Comparison of ENCODE assay signal across 11 cellular contexts in the genomic region with DNA sequence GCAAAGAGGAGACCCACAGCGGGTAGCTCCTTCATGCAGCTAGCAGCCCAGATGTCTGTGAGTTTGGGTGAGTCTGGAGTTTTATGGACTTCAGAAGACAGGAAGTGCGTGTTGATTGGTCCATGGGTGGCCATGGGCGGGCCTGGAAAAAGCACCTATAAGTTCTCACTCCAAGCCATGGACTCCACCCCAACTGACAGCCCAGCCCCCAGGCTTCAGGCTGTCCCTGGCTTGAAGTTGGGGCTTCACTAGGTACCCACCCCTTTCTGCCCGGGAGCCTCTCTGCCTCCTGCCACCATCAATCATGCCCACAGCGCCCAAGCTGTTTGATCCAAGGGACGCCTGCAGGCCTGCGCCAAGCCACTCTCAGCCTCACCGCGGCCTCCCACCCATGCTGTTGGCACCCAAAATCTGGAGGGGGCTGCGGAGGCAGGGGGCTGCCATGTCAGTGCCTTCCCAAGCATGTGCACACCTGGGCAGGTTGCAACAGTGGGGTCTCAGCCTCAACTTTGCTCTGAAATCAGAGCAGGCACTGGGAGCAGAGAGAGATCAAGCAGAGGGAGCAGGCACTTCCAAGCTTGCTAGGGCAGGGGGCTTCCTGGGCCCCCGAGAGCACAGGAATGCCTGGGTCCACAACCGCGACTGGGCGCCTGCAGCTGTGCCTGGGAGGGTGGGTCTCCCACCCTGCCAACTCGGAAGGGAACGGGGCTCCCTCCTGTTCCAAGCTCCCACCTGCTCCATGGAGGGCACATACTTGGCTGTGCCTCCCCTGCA.
DNase-seq lines count a peak whose midpoint lies in the region; ATAC-seq, FAIRE-seq and TF ChIP-seq lines count a peak whose summit lies in the region.
"Had no signal": no experiment of that assay in that cellular context is flagged by ENCODE, and none has a peak within 500 bp of the region (broad histone marks: within the 10 kb centered on the region; RNA-seq: fewer than 3 reads in every experiment).

No MANE protein-coding gene starts in this region.

- H3K4me1 Mint-ChIP-seq in effector memory CD8-positive, alpha-beta T cell (ENCODE audit: low read depth in 2 of 2), result no peaks in the 10 kb centered on the region

- H3K23me2 ChIP-seq in H1 (ENCODE audit: low read depth, low read length), result no peaks in the 10 kb centered on the region

- H3K9me3 ChIP-seq in H1 (ENCODE audit: insufficient read depth in 2 of 2, low read depth in 1 of 2, low read length in 1 of 2), result peaks cover 0 to 2% of the 10 kb centered on the region in 2 experiments; a peak in 1 of 4 replicates
- H3K9me3 ChIP-seq: neutrophil had no signal

- no peak for TF ChIP-seq POLR2A in H1 (IDR thresholded peaks at IDR 0.05; ENCODE audit: control extremely low read depth in 1 of 2, low read depth in 2 of 2, low read length in 2 of 2)

- H3K27ac Mint-ChIP-seq in effector memory CD8-positive, alpha-beta T cell, result no peak overlapping the region
- H3K27ac Mint-ChIP-seq: activated naive CD4-positive, alpha-beta T cell treated with anti-CD3 and anti-CD28 coated beads for 36 hours had no signal

- peaks cover 8 to 13% of the 10 kb centered on the region in 2 donors for H3K9me3 Mint-ChIP-seq in effector memory CD8-positive, alpha-beta T cell

- H3K56ac ChIP-seq in H1 (replicated peaks; ENCODE audit: insufficient read length, low read depth, low read length), result no peak overlapping the region

- CTCF ChIA-PET in H1 (lab: Charles Lee; ENCODE audit: partially characterized antibody), result interaction anchor here (1.8 kb wide), 1 partner anchor 157 kb away, joined by 8 read pairs; no protein-coding TSS in a partner anchor

- H3K14ac ChIP-seq in H1 (ENCODE audit: insufficient read length), result no peak overlapping the region

- ATAC-seq in Right ventricle myocardium inferior (peak; percentile 90), GM18907 (IDR thresholded peaks at IDR 0.05; ENCODE audit: unreplicated experiment) (no peak), GM21737 (IDR thresholded peaks at IDR 0.05; ENCODE audit: unreplicated experiment) (no peak)
- ATAC-seq in effector memory CD8-positive, alpha-beta T cell (replicated peaks), result no peak

- H3K4me1 ChIP-seq in H1 (replicated peaks in 1 of 4; ENCODE audit: control insufficient read depth in 3 of 4, insufficient read depth in 4 of 4, low read length in 3 of 4), result no peaks in the 10 kb centered on the region

- no peak overlapping the region for H2AK5ac ChIP-seq in H1 (ENCODE audit: low read depth, low read length)

- TF ChIP-seq CTCF in H1 (IDR thresholded peaks at IDR 0.05; ENCODE audit: control extremely low read depth in 1 of 3, insufficient read depth in 1 of 3, low read depth in 1 of 3, low read length in 3 of 3), result no peak

- H2BK20ac ChIP-seq in H1 (ENCODE audit: low read length), result no peak overlapping the region

- intact Hi-C loops in Right ventricle myocardium inferior (cut with DNase I), result loop anchor here (10.0 kb wide), 1 partner anchor 83 kb away; no protein-coding TSS in a partner anchor
- intact Hi-C loops in cardiac septum (cut with DNase I), result no loop called here

- no peaks in the 10 kb centered on the region for H3K36me3 Mint-ChIP-seq in effector memory CD8-positive, alpha-beta T cell (ENCODE audit: insufficient read depth)

- FAIRE-seq in H1 (lab: Jason Lieb, UNC), result no peak

- H2BK120ac ChIP-seq in H1 (replicated peaks; ENCODE audit: low read depth, low read length), result no peak overlapping the region

- no peaks in the 10 kb centered on the region for H3K79me1 ChIP-seq in H1 (ENCODE audit: low read depth, low read length)

- POLR2A ChIA-PET in H1 (lab: Charles Lee; ENCODE audit: partially characterized antibody), result no interaction called here

- no peak overlapping the region for H4K8ac ChIP-seq in H1 (ENCODE audit: extremely low read depth, insufficient read depth, low read length)

- no peak overlapping the region for H4K91ac ChIP-seq in H1 (replicated peaks; ENCODE audit: insufficient read length, low read length)

- H2BK15ac ChIP-seq in H1 (ENCODE audit: low read length), result 0 out of 2 replicates have a peak overlapping the region, but pooled peaks have one; percentile 61

- TF ChIP-seq EP300 in H1 (IDR thresholded peaks at IDR 0.05; ENCODE audit: borderline replicate concordance in 1 of 2, low read depth in 2 of 2, low read length in 2 of 2), result no peak

- H3K27me3 ChIP-seq in H1 (replicated peaks in 1 of 4; ENCODE audit: control insufficient read depth in 3 of 4, extremely low read depth in 1 of 4, insufficient read depth in 3 of 4, low read length in 3 of 4), result no peaks in the 10 kb centered on the region
- H3K27me3 ChIP-seq: neutrophil had no signal

- no peak overlapping the region for H3K18ac ChIP-seq in H1 (ENCODE audit: extremely low read depth, low read length)

- WGBS in H1 (ENCODE audit: extremely low coverage in 1 of 2, insufficient coverage in 1 of 2, insufficient read length in 1 of 2, insufficient replicate concordance in 2 of 2, low coverage in 1 of 2, low lambda C conversion rate in 2 of 2, missing lambda C conversion rate in 1 of 2), 2 experiments, result 95% methylated on average over 14 of the region's 16 CpGs; no CpG with 5 or more reads in 1 of the 2 experiments

- H3K23ac ChIP-seq in H1 (ENCODE audit: insufficient read length), result no peak overlapping the region

- H3K9ac ChIP-seq in H1 (replicated peaks in 1 of 4; ENCODE audit: extremely low read depth in 1 of 4, low read depth in 3 of 4, low read length in 3 of 4), result no peak overlapping the region

- H2BK5ac ChIP-seq in H1 (ENCODE audit: low read depth, low read length), result no peak overlapping the region

- no peak overlapping the region for H3K4ac ChIP-seq in H1 (replicated peaks; ENCODE audit: insufficient read length, low read depth, low read length)

- H2BK12ac ChIP-seq in H1 (ENCODE audit: low read depth, low read length), result no peak overlapping the region

- no peak overlapping the region; a peak in 1 of 8 replicates for H3K4me3 ChIP-seq in H1 (ENCODE audit: extremely low read depth in 1 of 4, insufficient read depth in 2 of 4, low read depth in 3 of 4, low read length in 4 of 4)

- peak overlapping the region in 1 of 2 experiments; percentile 23; a peak in 1 of 4 replicates for H3K4me2 ChIP-seq in H1 (ENCODE audit: insufficient read depth in 1 of 2, low read depth in 2 of 2, low read length in 2 of 2)

- H3K36me3 ChIP-seq in H1 (ENCODE audit: control insufficient read depth in 2 of 4, insufficient read depth in 4 of 4, low read length in 3 of 4), result no peaks in the 10 kb centered on the region
- H3K36me3 ChIP-seq: neutrophil had no signal

- H4K20me1 ChIP-seq in H1 (replicated peaks in 1 of 2; ENCODE audit: control insufficient read depth in 1 of 2, insufficient read depth in 2 of 2, low read length in 2 of 2), result no peaks in the 10 kb centered on the region

- H3K4me3 Mint-ChIP-seq in effector memory CD8-positive, alpha-beta T cell, result no peak overlapping the region
- H3K4me3 Mint-ChIP-seq: activated naive CD4-positive, alpha-beta T cell treated with anti-CD3 and anti-CD28 coated beads for 36 hours had no signal

- no peaks in the 10 kb centered on the region for H3K27me3 Mint-ChIP-seq in effector memory CD8-positive, alpha-beta T cell

- no peaks in the 10 kb centered on the region for H3K79me2 ChIP-seq in H1 (ENCODE audit: control insufficient read depth in 1 of 2, insufficient read depth in 2 of 2, low read length in 2 of 2)

- 0 out of 2 replicates have a peak overlapping the region, but pooled peaks have one; percentile 53 for H2AFZ ChIP-seq in H1 (ENCODE audit: low read length)

- DNase-seq in Right ventricle myocardium inferior (ENCODE audit: missing footprints) (no peak), cardiac septum (ENCODE audit: low spot score) (no peak), H1 (ENCODE audit: low read depth in 1 of 2, low spot score in 2 of 2) (no peak), kidney tubule cell (ENCODE audit: low spot score) (peak; percentile 72), NCI-H1105 treated with DMSO at 0.1 percent for 48 hours (lab: John Stamatoyannopoulos, UW) (no peak)
- no peak for DNase-seq in effector memory CD8-positive, alpha-beta T cell
- DNase-seq: activated naive CD4-positive, alpha-beta T cell treated with anti-CD3 and anti-CD28 coated beads for 36 hours had no signal

- H3K27ac ChIP-seq in H1 (ENCODE audit: low read depth, low read length), result no peak overlapping the region
- H3K27ac ChIP-seq: neutrophil, VCaP had no signal

- H4K5ac ChIP-seq in H1 (ENCODE audit: insufficient read length, low read depth, low read length), result no peak overlapping the region

- no peak for TF ChIP-seq RAD21 in H1 (IDR thresholded peaks at IDR 0.05 in 1 of 2, conservative IDR thresholded peaks at IDR 0.05 in 1 of 2; ENCODE audit: low read depth in 2 of 2, low read length in 2 of 2)

TF ChIP-seq in H1, 55 proteins besides CTCF, POLR2A, EP300 and RAD21 (continues in another document):
- no peak for TF ChIP-seq USF2 (IDR thresholded peaks at IDR 0.05; ENCODE audit: low read length)
- no peak for TF ChIP-seq MAX (IDR thresholded peaks at IDR 0.05)
- TF ChIP-seq SIRT6 (IDR thresholded peaks at IDR 0.05; ENCODE audit: low read length), result no peak
- no peak for TF ChIP-seq JUND (IDR thresholded peaks at IDR 0.05; ENCODE audit: low read length)
- TF ChIP-seq CEBPB (IDR thresholded peaks at IDR 0.05; ENCODE audit: low read depth, low read length), result no peak
- TF ChIP-seq, protein P1, sequence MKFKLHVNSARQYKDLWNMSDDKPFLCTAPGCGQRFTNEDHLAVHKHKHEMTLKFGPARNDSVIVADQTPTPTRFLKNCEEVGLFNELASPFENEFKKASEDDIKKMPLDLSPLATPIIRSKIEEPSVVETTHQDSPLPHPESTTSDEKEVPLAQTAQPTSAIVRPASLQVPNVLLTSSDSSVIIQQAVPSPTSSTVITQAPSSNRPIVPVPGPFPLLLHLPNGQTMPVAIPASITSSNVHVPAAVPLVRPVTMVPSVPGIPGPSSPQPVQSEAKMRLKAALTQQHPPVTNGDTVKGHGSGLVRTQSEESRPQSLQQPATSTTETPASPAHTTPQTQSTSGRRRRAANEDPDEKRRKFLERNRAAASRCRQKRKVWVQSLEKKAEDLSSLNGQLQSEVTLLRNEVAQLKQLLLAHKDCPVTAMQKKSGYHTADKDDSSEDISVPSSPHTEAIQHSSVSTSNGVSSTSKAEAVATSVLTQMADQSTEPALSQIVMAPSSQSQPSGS (IDR thresholded peaks at IDR 0.05; ENCODE audit: low read length), result no peak
- TF ChIP-seq SP4 (IDR thresholded peaks at IDR 0.05; ENCODE audit: low read length), result no peak
- TF ChIP-seq EZH2 (IDR thresholded peaks at IDR 0.05; ENCODE audit: low read depth, low read length, severe bottlenecking), result no peak
